3 cellular contexts compared by ENCODE assay signal in the genomic region with DNA sequence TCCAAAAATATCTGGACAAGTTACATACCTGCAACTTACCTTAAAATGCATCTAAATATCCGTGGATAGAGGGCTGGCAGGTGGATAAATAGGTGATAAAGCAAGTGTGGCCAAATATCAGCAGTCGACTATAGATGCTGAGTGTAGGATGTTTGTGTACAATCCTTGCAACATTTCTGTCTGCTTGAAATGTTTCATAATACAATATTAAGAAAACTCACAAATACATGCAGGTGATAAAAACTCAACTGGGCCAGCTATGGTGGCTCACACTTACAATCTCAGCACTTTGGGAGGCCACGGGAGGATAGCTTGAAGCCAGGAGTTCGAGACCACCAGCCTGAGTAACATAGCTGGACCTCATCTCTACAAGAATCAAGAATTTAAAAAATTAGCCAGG.
"Had no signal": no experiment of that assay in that cellular context is flagged by ENCODE, and none has a peak within 500 bp of the region (broad histone marks: within the 10 kb centered on the region; RNA-seq: fewer than 3 reads in every experiment).

No MANE protein-coding gene starts in this region.

- DNase-seq: GDM1, GF-D8 had no signal

- H3K4me3 ChIP-seq: GM12878 had no signal
